ENCODE assay signal across 7 cellular contexts in the genomic region with DNA sequence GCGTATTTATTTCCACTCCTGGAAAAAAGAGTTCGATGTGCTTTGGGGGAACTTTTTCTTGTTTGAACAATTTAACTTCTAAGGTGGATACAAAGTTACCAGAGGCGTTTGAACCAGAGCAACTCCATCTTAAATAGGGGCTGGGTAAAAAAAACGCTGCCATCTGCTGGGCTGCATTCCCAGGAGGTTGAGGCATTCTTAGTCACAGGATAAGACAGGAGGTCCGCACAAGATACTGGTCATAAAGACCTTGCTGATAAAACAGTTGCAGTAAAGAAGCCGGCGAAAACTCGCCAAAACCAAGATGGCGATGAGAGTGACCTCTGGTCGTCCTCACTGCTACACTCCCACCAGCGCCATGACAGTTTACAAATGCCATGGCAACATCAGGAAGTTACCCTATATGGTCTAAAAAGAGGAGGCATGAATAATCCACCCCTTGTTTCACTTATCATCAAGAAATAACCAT.
DNase-seq lines count a peak whose midpoint lies in the region; ATAC-seq and TF ChIP-seq lines count a peak whose summit lies in the region.
"Not testable (repeated sequence)": the region's sequence is repeated elsewhere in the genome, so short reads cannot be mapped to it uniquely, and the experiment has no call there.

No MANE protein-coding gene starts in this region.

- not testable (repeated sequence) for H3K9me3 Mint-ChIP-seq in GM23338, neural progenitor cell

- not testable (repeated sequence) for H3K9me3 ChIP-seq in A673 (ENCODE audit: low read depth, low read length, poor library complexity, severe bottlenecking); neural progenitor cell (ENCODE audit: low read depth)

- BruUV-seq in A673 (replicated peaks; lab: Mats Ljungman, UMichigan), result not testable (repeated sequence)

- not testable (repeated sequence) for H3K27ac ChIP-seq in A673 (ENCODE audit: low read depth, low read length, poor library complexity, severe bottlenecking); GM23338 (ENCODE audit: low read depth); brain microvascular endothelial cell; neural progenitor cell

- not testable (repeated sequence) for H3K27me3 ChIP-seq in A673 (replicated peaks; ENCODE audit: insufficient read depth, low read depth, low read length, poor library complexity); GM23338 (ENCODE audit: insufficient read depth); brain microvascular endothelial cell (replicated peaks); neural progenitor cell

- H3K4me2 ChIP-seq in GM23338, neural progenitor cell: not testable (repeated sequence)

- intact Hi-C loops in A673 (cut with micrococcal nuclease; ENCODE audit: unreplicated experiment), result not testable (repeated sequence)

- CTCF ChIA-PET in A673 (lab: Charles Lee), result not testable (repeated sequence)

- H3K4me3 Mint-ChIP-seq in GM23338, neural progenitor cell: not testable (repeated sequence)

- not testable (repeated sequence) for H4K20me1 ChIP-seq in GM23338 (replicated peaks; ENCODE audit: insufficient read depth); neural progenitor cell (ENCODE audit: low read depth)

- H3K79me2 ChIP-seq in GM23338 (replicated peaks; ENCODE audit: insufficient read depth); neural progenitor cell (ENCODE audit: low read depth): not testable (repeated sequence)

- TF ChIP-seq CTCF in A673 (conservative IDR thresholded peaks at IDR 0.05; ENCODE audit: low read depth, low read length) (0 out of 2 replicates have a peak, but pooled peaks have one; percentile 12), GM23338 (conservative IDR thresholded peaks at IDR 0.05; ENCODE audit: low read depth in 2 of 2) (peak; percentile 44 to 53), brain microvascular endothelial cell (IDR thresholded peaks at IDR 0.05; ENCODE audit: low read depth, low read length, missing control alignments) (peak; percentile 17), fibroblast of mammary gland (conservative IDR thresholded peaks at IDR 0.05; ENCODE audit: control insufficient read depth, insufficient read depth, low read depth, low read length) (peak; percentile 0), neural progenitor cell (IDR thresholded peaks at IDR 0.05) (peak; percentile 16)

- H3K9me2 ChIP-seq in GM23338 (ENCODE audit: insufficient read depth), result not testable (repeated sequence)

- not testable (repeated sequence) for H3K4me1 ChIP-seq in A673 (ENCODE audit: insufficient read depth, low read length, poor library complexity, severe bottlenecking); GM23338 (ENCODE audit: insufficient read depth); neural progenitor cell

- POLR2A ChIA-PET in A673 (lab: Charles Lee; ENCODE audit: low non-redundant PET), result not testable (repeated sequence)

- not testable (repeated sequence) for H3K27me3 Mint-ChIP-seq in GM23338 (ENCODE audit: insufficient read depth, low read depth, poor library complexity); neural progenitor cell (ENCODE audit: insufficient read depth, low read depth)

- not testable (repeated sequence) for H3K9ac ChIP-seq in neural progenitor cell

- not testable (repeated sequence) for H3F3A ChIP-seq in GM23338 (replicated peaks; ENCODE audit: low read depth); neural progenitor cell (ENCODE audit: low read depth)

- not testable (repeated sequence) for H3K4me3 ChIP-seq in A673 (ENCODE audit: low read depth, low read length, poor library complexity, severe bottlenecking); GM23338; brain microvascular endothelial cell (ENCODE audit: low read depth, low read length); fibroblast of mammary gland (ENCODE audit: control insufficient read depth, low read depth, low read length); neural progenitor cell

- H2AFZ ChIP-seq in GM23338; neural progenitor cell (replicated peaks): not testable (repeated sequence)

- peak; percentile 52 for ATAC-seq in GM23338

- H3K27ac Mint-ChIP-seq in GM23338, neural progenitor cell: not testable (repeated sequence)

- in situ Hi-C loops in brain microvascular endothelial cell (cut with HindIII; ENCODE audit: low pct_ligation_motif_present, low sequenced_read_pairs), result not testable (repeated sequence)

- not testable (repeated sequence) for H3K4me1 Mint-ChIP-seq in GM23338, neural progenitor cell

- not testable (repeated sequence) for H3K36me3 Mint-ChIP-seq in GM23338 (ENCODE audit: low read depth); neural progenitor cell

- DNase-seq in A673 (ENCODE audit: low spot score); brain microvascular endothelial cell; fibroblast of mammary gland (ENCODE audit: low read depth); neural progenitor cell (ENCODE audit: low spot score): not testable (repeated sequence)
- DNase-seq in GM23338 (ENCODE audit: low spot score) (peak; percentile 54), NCI-H69 (lab: John Stamatoyannopoulos, UW) (peak; percentile 14), RPMI7951 (ENCODE audit: low read depth) (peak; percentile 71)

- not testable (repeated sequence) for H3K36me3 ChIP-seq in A673 (ENCODE audit: insufficient read depth, low read length, poor library complexity, severe bottlenecking); GM23338 (ENCODE audit: insufficient read depth); brain microvascular endothelial cell (replicated peaks); neural progenitor cell

TF ChIP-seq in GM23338, 12 proteins besides CTCF, POLR2A, EP300 and RAD21:
- 0 out of 2 replicates have a peak, but pooled peaks have one; percentile 49 for TF ChIP-seq ZNF114 (CRISPR knock-in tag; IDR thresholded peaks at IDR 0.05)
